ENCODE assay signal across 16 cellular contexts in the genomic region with DNA sequence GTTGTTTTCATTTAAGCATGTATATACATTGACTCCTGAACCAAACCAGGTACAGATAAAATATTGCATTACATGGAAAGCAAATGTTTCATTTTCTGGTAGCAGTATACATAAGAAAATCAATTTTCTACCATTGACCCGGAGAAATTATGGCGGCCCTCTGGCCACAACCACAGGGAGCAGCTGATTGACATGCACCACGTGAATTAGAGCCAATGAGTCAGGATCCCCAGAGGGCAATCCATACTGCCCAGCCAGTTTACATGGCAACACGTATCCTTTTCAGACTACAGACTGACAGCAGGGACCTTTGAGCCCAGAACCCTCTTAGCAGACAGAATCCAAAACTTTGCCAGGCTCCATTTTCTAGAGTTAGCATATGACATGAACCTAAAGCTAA.
DNase-seq lines count a peak whose midpoint lies in the region; ATAC-seq and TF ChIP-seq lines count a peak whose summit lies in the region.
"Had no signal": no experiment of that assay in that cellular context is flagged by ENCODE, and none has a peak within 500 bp of the region (broad histone marks: within the 10 kb centered on the region; RNA-seq: fewer than 3 reads in every experiment).

No MANE protein-coding gene starts in this region.

- no peak overlapping the region for H3K27ac Mint-ChIP-seq in endodermal cell

- ATAC-seq in GM21529 (IDR thresholded peaks at IDR 0.05; ENCODE audit: unreplicated experiment): no peak
- ATAC-seq: A549 had no signal

- peak overlapping the region; percentile 45 for H3K27ac ChIP-seq in endodermal cell (ENCODE audit: low read depth, low read length)
- H3K27ac ChIP-seq: A549 had no signal

- H3K27me3 Mint-ChIP-seq in endodermal cell (ENCODE audit: insufficient read depth): peaks cover 5% of the 10 kb centered on the region

- no peak overlapping the region for H3K4me3 ChIP-seq in endodermal cell (ENCODE audit: low read length)
- H3K4me3 ChIP-seq: A549 had no signal

- peaks cover 33% of the 10 kb centered on the region for H3K36me3 ChIP-seq in endodermal cell (ENCODE audit: control insufficient read depth, insufficient read depth, low read length)

- no peaks in the 10 kb centered on the region for H3K9me3 Mint-ChIP-seq in endodermal cell

- H3K27me3 ChIP-seq in endodermal cell (ENCODE audit: control insufficient read depth, insufficient read depth, low read length, poor library complexity, severe bottlenecking): no peaks in the 10 kb centered on the region

- H3K9ac ChIP-seq in endodermal cell (ENCODE audit: extremely low read depth, low read length, poor library complexity, severe bottlenecking): no peak overlapping the region

- no peak overlapping the region for H3K4me3 Mint-ChIP-seq in endodermal cell

- no peaks in the 10 kb centered on the region for H3K9me3 ChIP-seq in endodermal cell (ENCODE audit: control insufficient read depth, low read length)
- H3K9me3 ChIP-seq: A549 had no signal

- TF ChIP-seq CTCF in endodermal cell (conservative IDR thresholded peaks at IDR 0.05): no peak

- peaks cover 5% of the 10 kb centered on the region for H3K4me1 ChIP-seq in endodermal cell (ENCODE audit: control insufficient read depth, insufficient read depth, low read length)

- peaks cover 36% of the 10 kb centered on the region for H3K36me3 Mint-ChIP-seq in endodermal cell (ENCODE audit: low read depth)

- 61 to 87% methylated on average over 4 of the region's 4 CpGs for WGBS in endodermal cell (ENCODE audit: insufficient coverage in 1 of 2, insufficient read length in 1 of 2), 2 experiments

- DNase-seq in ELF-1 (ENCODE audit: low read depth, low spot score): peak; percentile 76
- peak; percentile 87 for DNase-seq in NCI-H69 (lab: John Stamatoyannopoulos, UW)
- DNase-seq in endodermal cell: no peak
- DNase-seq in retina: peak; percentile 47
- no peak for DNase-seq in activated T-cell treated with anti-CD3 and anti-CD28 coated beads for 4 hours
- no peak for DNase-seq in EL
- DNase-seq: C1 segment of cervical spinal cord, COR-L47, DMS153, KG1, NCI-H1092, NCI-H187, NCI-H446, NCI-H748 treated with DMSO at 0.1 percent for 48 hours had no signal

- H3K4me1 Mint-ChIP-seq in endodermal cell: peaks cover 12% of the 10 kb centered on the region

Comparison
In these comparisons a context has a peak if more than half of its experiments do, and no peak if none do; other contexts are left out.
1. DNase-seq: peak in ELF-1 (single experiment), NCI-H69 (single experiment) and retina (single experiment); none in endodermal cell (single experiment), activated T-cell treated with anti-CD3 and anti-CD28 coated beads for 4 hours (single experiment) and EL (single experiment).